In genomic region chr7:50416509-50417299, GRCh38 we compare ENCODE assay signal across 8 cellular contexts. TPM values are rescaled to one million over a fixed set of nuclear protein-coding genes. Genes with fewer than 3 reads are reported as not detected.
DNase-seq lines count a peak whose midpoint lies in the region; ATAC-seq and TF ChIP-seq lines count a peak whose summit lies in the region.

No MANE protein-coding gene starts in this region.

- H3K4me1 ChIP-seq in lower lobe of right lung, result peaks cover 6% of the 10 kb centered on the region
- H3K4me1 ChIP-seq in suprapubic skin, result peaks cover 6% of the 10 kb centered on the region

- TF ChIP-seq EP300 in suprapubic skin (IDR thresholded peaks at IDR 0.05), result no peak

- H3K27me3 ChIP-seq in lower lobe of right lung (ENCODE audit: low read depth) (no peaks in the 10 kb centered on the region), suprapubic skin (no peaks in the 10 kb centered on the region)

- DNase-seq in NOMO-1 (lab: John Stamatoyannopoulos, UW; ENCODE audit: unreplicated experiment in 2 of 2), result peak; percentile 81 to 91
- DNase-seq in lower lobe of right lung, result no peak
- DNase-seq in retina, result no peak
- DNase-seq in NCI-H1417 treated with DMSO at 0.1 percent for 48 hours (lab: John Stamatoyannopoulos, UW), result no peak
- no peak for DNase-seq in suprapubic skin (ENCODE audit: low spot score in 2 of 2)
- DNase-seq in NCI-H2107 treated with DMSO at 0.1 percent for 48 hours (lab: John Stamatoyannopoulos, UW; ENCODE audit: unreplicated experiment), result no peak

- TF ChIP-seq CTCF in lower lobe of right lung (IDR thresholded peaks at IDR 0.05) (no peak), suprapubic skin (IDR thresholded peaks at IDR 0.05) (no peak)

- no peak overlapping the region for H3K27ac ChIP-seq in lower lobe of right lung
- H3K27ac ChIP-seq in suprapubic skin, result no peak overlapping the region

- H3K4me3 ChIP-seq in lower lobe of right lung (no peak overlapping the region), suprapubic skin (no peak overlapping the region)

- intact Hi-C loops in lower lobe of right lung (cut with DNase I), result no loop called here

- TF ChIP-seq POLR2A in suprapubic skin (IDR thresholded peaks at IDR 0.05), result no peak

- no peaks in the 10 kb centered on the region for H3K9me3 ChIP-seq in lower lobe of right lung
- no peaks in the 10 kb centered on the region for H3K9me3 ChIP-seq in suprapubic skin

- WGBS in suprapubic skin, result 47% methylated on average over 7 of the region's 7 CpGs

- ATAC-seq in GM18873 (IDR thresholded peaks at IDR 0.05; ENCODE audit: low FRiP score, unreplicated experiment), result peak; percentile 63
- peak; percentile 76 for ATAC-seq in HG02642 (IDR thresholded peaks at IDR 0.05; ENCODE audit: poor library complexity, unreplicated experiment)
- ATAC-seq in lower lobe of right lung, result peak; percentile 64 to 65

- H3K36me3 ChIP-seq in lower lobe of right lung (no peaks in the 10 kb centered on the region), suprapubic skin (no peaks in the 10 kb centered on the region)

RNA-seq across cellular contexts. Expression of gene FIGNL1, which starts 33.4 kb away (rescaled TPM):
- total RNA-seq in lower lobe of right lung, result 5.0 TPM
- 10 to 100 TPM in 3 of 4 donors, 1 to 10 TPM in 1; 8.1 to 22.1 (median 16.4) TPM for total RNA-seq in suprapubic skin

Comparison
In these comparisons a context has a peak if more than half of its experiments do, and no peak if none do; other contexts are left out.
1. DNase-seq: peak in NOMO-1 (2 of 2); none in lower lobe of right lung (single experiment), retina (single experiment), NCI-H1417 treated with DMSO at 0.1 percent for 48 hours (single experiment), suprapubic skin (0 of 2) and NCI-H2107 treated with DMSO at 0.1 percent for 48 hours (single experiment).
2. Peak in every context shown above with its lines, with median percentiles within 50 percentile points of each other: ATAC-seq.